ENCODE assay signal across 1 cellular context in genomic region chr7:100578246-100579183, GRCh38.
TF ChIP-seq lines count a peak whose summit lies in the region.

No MANE protein-coding gene starts in this region.

TF ChIP-seq in GM12891, 5 proteins besides CTCF, POLR2A, EP300 and RAD21:
- no peak for TF ChIP-seq SPI1 (IDR thresholded peaks at IDR 0.05; ENCODE audit: low read depth, low read length)
- TF ChIP-seq POU2F2 (IDR thresholded peaks at IDR 0.05; ENCODE audit: low read depth, low read length) = no peak
- TF ChIP-seq POLR2AphosphoS5 (IDR thresholded peaks at IDR 0.05; ENCODE audit: low read depth, low read length) = no peak
- no peak for TF ChIP-seq TAF1 (IDR thresholded peaks at IDR 0.05; ENCODE audit: low read depth, low read length)
- TF ChIP-seq PAX5 (IDR thresholded peaks at IDR 0.05; ENCODE audit: insufficient read depth, low read length, severe bottlenecking) = no peak
